In genomic region chr3:129594907-129595390, GRCh38 we compare ENCODE assay signal across 1 cellular context.
TF ChIP-seq lines count a peak whose summit lies in the region.

No MANE protein-coding gene starts in this region.

TF ChIP-seq in GM23338, 12 proteins besides CTCF, POLR2A, EP300 and RAD21 (continued from another document):
- TF ChIP-seq ZNF462 (CRISPR knock-in tag; IDR thresholded peaks at IDR 0.05) (no peak), ZNF331 (CRISPR knock-in tag; IDR thresholded peaks at IDR 0.05; ENCODE audit: low read depth) (no peak), EZH2 (IDR thresholded peaks at IDR 0.05; ENCODE audit: low read depth, unreplicated experiment) (no peak), POLR2AphosphoS5 (IDR thresholded peaks at IDR 0.05; ENCODE audit: low read depth) (no peak), STAT1 (IDR thresholded peaks at IDR 0.05; ENCODE audit: unreplicated experiment) (no peak), NANOG (IDR thresholded peaks at IDR 0.05; ENCODE audit: borderline replicate concordance) (no peak)
- TF ChIP-seq, protein P1, sequence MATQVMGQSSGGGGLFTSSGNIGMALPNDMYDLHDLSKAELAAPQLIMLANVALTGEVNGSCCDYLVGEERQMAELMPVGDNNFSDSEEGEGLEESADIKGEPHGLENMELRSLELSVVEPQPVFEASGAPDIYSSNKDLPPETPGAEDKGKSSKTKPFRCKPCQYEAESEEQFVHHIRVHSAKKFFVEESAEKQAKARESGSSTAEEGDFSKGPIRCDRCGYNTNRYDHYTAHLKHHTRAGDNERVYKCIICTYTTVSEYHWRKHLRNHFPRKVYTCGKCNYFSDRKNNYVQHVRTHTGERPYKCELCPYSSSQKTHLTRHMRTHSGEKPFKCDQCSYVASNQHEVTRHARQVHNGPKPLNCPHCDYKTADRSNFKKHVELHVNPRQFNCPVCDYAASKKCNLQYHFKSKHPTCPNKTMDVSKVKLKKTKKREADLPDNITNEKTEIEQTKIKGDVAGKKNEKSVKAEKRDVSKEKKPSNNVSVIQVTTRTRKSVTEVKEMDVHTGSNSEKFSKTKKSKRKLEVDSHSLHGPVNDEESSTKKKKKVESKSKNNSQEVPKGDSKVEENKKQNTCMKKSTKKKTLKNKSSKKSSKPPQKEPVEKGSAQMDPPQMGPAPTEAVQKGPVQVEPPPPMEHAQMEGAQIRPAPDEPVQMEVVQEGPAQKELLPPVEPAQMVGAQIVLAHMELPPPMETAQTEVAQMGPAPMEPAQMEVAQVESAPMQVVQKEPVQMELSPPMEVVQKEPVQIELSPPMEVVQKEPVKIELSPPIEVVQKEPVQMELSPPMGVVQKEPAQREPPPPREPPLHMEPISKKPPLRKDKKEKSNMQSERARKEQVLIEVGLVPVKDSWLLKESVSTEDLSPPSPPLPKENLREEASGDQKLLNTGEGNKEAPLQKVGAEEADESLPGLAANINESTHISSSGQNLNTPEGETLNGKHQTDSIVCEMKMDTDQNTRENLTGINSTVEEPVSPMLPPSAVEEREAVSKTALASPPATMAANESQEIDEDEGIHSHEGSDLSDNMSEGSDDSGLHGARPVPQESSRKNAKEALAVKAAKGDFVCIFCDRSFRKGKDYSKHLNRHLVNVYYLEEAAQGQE (IDR thresholded peaks at IDR 0.05; ENCODE audit: unreplicated experiment) = no peak
